1 cellular context compared by ENCODE assay signal in the genomic region with DNA sequence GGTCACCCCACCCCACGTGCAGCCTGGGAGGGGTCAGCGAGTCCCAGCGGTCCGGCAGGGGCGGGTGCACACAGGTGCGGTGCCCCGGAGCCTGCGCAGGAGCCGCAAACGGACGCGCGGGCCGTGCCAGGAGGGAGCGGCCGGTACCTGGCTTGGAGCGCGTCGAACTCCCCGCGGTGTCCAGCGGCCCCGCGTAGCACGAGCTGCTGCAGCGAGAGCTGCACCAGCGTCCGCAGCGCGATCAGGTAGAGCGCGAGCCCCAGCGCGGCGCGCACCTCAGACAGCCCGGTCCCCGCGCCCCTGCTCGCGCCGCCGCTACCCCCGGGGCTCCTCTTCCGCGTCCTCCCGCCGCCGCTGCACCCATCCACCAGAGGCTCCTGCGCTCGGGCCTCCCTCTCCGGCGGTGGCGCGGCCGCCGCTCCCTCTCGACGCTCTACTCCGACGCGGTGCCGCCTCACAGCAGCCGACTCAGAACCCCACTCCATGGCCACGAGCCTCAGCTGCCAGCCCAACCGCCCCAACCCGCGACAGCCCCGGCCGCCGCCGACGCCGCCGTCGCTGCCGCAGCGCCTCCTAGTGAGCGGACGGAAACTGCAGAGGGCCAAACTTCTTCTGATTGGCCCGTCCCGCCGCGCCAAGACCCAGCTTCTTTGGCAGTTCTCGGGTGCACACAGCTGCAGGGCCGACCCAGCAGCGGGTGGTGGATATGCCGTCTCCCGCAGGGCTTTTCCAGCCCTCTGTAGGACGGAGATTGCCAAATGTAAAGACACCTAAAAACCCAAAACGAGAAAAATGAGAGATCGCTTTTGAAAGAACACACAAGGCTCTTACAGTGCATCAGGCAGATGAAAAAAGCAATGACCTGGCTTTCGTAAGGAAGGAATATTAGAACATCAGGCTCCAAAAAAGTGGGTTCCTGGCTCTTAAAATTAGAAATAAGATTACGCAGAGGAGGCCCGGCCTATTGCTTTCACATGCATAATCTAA.
TF ChIP-seq lines count a peak whose summit lies in the region.

TSS of gene ERMP1 (minus strand) at position 575 of the 987 bp plus-strand sequence. CDS start at position 485, 90 bp downstream.

TF ChIP-seq in GM12878, 131 proteins besides CTCF, POLR2A, EP300 and RAD21 (continued from another document):
- TF ChIP-seq, protein P1, sequence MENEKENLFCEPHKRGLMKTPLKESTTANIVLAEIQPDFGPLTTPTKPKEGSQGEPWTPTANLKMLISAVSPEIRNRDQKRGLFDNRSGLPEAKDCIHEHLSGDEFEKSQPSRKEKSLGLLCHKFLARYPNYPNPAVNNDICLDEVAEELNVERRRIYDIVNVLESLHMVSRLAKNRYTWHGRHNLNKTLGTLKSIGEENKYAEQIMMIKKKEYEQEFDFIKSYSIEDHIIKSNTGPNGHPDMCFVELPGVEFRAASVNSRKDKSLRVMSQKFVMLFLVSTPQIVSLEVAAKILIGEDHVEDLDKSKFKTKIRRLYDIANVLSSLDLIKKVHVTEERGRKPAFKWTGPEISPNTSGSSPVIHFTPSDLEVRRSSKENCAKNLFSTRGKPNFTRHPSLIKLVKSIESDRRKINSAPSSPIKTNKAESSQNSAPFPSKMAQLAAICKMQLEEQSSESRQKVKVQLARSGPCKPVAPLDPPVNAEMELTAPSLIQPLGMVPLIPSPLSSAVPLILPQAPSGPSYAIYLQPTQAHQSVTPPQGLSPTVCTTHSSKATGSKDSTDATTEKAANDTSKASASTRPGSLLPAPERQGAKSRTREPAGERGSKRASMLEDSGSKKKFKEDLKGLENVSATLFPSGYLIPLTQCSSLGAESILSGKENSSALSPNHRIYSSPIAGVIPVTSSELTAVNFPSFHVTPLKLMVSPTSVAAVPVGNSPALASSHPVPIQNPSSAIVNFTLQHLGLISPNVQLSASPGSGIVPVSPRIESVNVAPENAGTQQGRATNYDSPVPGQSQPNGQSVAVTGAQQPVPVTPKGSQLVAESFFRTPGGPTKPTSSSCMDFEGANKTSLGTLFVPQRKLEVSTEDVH (IDR thresholded peaks at IDR 0.05; ENCODE audit: low read depth, partially characterized antibody): peak; percentile 36
- TF ChIP-seq SMC3 (IDR thresholded peaks at IDR 0.05; ENCODE audit: borderline replicate concordance, low read length) (peak; percentile 39; the same call in 1 of the 2 replicates), TCF12 (IDR thresholded peaks at IDR 0.05; ENCODE audit: low read depth, low read length) (peak; percentile 72; the same call in 1 of the 2 replicates), KAT2A (conservative IDR thresholded peaks at IDR 0.05; ENCODE audit: control insufficient read depth, low read depth, low read length) (no peak), POU2F2 (IDR thresholded peaks at IDR 0.05; ENCODE audit: borderline replicate concordance, low read depth, low read length) (0 out of 3 replicates have a peak, but pooled peaks have one; percentile 6), BCLAF1 (IDR thresholded peaks at IDR 0.05) (no peak), JUND (IDR thresholded peaks at IDR 0.05; ENCODE audit: low read depth, low read length) (no peak), CBFB (IDR thresholded peaks at IDR 0.05; ENCODE audit: low read depth) (peak; percentile 49; the same call in 1 of the 2 replicates), POLR2AphosphoS5 (IDR thresholded peaks at IDR 0.05; ENCODE audit: low read length) (peak; percentile 70; the same call in 1 of the 2 replicates), PML (IDR thresholded peaks at IDR 0.05; ENCODE audit: low read length) (peak; percentile 42; the same call in 1 of the 2 replicates), CREM (IDR thresholded peaks at IDR 0.05; ENCODE audit: low read depth) (peak; percentile 71; the same call in 1 of the 2 replicates), SUPT20H (IDR thresholded peaks at IDR 0.05; ENCODE audit: borderline replicate concordance, control insufficient read depth, low read depth, low read length) (no peak), ZNF384 (IDR thresholded peaks at IDR 0.05; ENCODE audit: borderline replicate concordance, low read depth, low read length) (no peak), ATF2 (IDR thresholded peaks at IDR 0.05; ENCODE audit: low read length) (no peak), RBBP5 (conservative IDR thresholded peaks at IDR 0.05) (no peak), FOXM1 (IDR thresholded peaks at IDR 0.05; ENCODE audit: low read depth, low read length) (no peak), BCL11A (IDR thresholded peaks at IDR 0.05; ENCODE audit: low read depth, low read length) (no peak), MYC (IDR thresholded peaks at IDR 0.05; ENCODE audit: insufficient read depth, insufficient read length, insufficient replicate concordance, low read length, severe bottlenecking) (peak; percentile 54), ZBTB4 (CRISPR knock-in tag; IDR thresholded peaks at IDR 0.05) (no peak), RUNX3 (IDR thresholded peaks at IDR 0.05; ENCODE audit: low read length) (peak; percentile 45), CBX5 (IDR thresholded peaks at IDR 0.05; ENCODE audit: low read depth) (peak; percentile 83), USF2 (IDR thresholded peaks at IDR 0.05; ENCODE audit: borderline replicate concordance, low read depth, low read length) (no peak)
- TF ChIP-seq, protein P2, sequence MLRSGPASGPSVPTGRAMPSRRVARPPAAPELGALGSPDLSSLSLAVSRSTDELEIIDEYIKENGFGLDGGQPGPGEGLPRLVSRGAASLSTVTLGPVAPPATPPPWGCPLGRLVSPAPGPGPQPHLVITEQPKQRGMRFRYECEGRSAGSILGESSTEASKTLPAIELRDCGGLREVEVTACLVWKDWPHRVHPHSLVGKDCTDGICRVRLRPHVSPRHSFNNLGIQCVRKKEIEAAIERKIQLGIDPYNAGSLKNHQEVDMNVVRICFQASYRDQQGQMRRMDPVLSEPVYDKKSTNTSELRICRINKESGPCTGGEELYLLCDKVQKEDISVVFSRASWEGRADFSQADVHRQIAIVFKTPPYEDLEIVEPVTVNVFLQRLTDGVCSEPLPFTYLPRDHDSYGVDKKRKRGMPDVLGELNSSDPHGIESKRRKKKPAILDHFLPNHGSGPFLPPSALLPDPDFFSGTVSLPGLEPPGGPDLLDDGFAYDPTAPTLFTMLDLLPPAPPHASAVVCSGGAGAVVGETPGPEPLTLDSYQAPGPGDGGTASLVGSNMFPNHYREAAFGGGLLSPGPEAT (IDR thresholded peaks at IDR 0.05; ENCODE audit: low read depth): peak; percentile 19; the same call in 1 of the 2 replicates
- TF ChIP-seq, protein P3, sequence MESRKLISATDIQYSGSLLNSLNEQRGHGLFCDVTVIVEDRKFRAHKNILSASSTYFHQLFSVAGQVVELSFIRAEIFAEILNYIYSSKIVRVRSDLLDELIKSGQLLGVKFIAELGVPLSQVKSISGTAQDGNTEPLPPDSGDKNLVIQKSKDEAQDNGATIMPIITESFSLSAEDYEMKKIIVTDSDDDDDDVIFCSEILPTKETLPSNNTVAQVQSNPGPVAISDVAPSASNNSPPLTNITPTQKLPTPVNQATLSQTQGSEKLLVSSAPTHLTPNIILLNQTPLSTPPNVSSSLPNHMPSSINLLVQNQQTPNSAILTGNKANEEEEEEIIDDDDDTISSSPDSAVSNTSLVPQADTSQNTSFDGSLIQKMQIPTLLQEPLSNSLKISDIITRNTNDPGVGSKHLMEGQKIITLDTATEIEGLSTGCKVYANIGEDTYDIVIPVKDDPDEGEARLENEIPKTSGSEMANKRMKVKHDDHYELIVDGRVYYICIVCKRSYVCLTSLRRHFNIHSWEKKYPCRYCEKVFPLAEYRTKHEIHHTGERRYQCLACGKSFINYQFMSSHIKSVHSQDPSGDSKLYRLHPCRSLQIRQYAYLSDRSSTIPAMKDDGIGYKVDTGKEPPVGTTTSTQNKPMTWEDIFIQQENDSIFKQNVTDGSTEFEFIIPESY (IDR thresholded peaks at IDR 0.05): no peak
- TF ChIP-seq, protein P4, sequence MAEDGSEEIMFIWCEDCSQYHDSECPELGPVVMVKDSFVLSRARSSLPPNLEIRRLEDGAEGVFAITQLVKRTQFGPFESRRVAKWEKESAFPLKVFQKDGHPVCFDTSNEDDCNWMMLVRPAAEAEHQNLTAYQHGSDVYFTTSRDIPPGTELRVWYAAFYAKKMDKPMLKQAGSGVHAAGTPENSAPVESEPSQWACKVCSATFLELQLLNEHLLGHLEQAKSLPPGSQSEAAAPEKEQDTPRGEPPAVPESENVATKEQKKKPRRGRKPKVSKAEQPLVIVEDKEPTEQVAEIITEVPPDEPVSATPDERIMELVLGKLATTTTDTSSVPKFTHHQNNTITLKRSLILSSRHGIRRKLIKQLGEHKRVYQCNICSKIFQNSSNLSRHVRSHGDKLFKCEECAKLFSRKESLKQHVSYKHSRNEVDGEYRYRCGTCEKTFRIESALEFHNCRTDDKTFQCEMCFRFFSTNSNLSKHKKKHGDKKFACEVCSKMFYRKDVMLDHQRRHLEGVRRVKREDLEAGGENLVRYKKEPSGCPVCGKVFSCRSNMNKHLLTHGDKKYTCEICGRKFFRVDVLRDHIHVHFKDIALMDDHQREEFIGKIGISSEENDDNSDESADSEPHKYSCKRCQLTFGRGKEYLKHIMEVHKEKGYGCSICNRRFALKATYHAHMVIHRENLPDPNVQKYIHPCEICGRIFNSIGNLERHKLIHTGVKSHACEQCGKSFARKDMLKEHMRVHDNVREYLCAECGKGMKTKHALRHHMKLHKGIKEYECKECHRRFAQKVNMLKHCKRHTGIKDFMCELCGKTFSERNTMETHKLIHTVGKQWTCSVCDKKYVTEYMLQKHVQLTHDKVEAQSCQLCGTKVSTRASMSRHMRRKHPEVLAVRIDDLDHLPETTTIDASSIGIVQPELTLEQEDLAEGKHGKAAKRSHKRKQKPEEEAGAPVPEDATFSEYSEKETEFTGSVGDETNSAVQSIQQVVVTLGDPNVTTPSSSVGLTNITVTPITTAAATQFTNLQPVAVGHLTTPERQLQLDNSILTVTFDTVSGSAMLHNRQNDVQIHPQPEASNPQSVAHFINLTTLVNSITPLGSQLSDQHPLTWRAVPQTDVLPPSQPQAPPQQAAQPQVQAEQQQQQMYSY (CRISPR knock-in tag; IDR thresholded peaks at IDR 0.05): no peak
